In the genomic region with DNA sequence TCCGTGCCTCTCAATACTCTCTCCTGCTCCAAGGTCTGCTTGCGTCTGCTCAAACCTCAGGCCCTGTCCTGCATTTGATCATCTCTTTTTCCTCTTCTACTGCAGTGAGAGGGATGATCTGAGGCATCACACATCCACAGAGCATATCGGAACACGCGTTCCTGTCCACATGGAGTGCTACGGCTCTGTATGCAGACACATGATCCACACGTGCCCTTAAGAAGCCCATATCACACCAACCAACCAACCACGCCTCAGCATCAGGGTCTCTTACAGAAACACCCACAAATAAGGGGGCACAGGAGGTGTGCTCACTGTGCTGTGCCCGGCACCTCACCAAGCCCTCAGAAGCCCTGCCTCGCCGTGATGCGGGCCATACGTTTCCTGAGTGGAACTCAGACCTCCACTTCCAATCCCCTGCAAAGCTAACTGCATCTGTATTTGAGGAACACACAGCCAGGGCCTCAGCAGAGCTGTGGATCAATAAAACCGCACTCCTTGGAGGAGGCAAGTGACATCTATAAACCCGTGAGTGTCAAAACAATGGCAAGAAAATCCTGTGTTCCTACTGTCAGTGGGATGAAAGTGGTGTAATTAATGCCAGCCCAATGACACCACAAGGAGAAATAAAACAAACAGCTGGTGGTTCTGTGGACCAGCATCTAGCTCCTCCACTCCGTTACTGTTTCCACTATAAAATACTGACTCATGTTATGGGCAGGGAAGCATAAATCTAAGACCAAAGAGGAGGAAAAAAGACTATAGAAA, we compare ENCODE assay signal across 17 cellular contexts. TPM values are rescaled to one million over a fixed set of nuclear protein-coding genes. Genes with fewer than 3 reads are reported as not detected.
DNase-seq lines count a peak whose midpoint lies in the region; ATAC-seq, FAIRE-seq and TF ChIP-seq lines count a peak whose summit lies in the region.
"Had no signal": no experiment of that assay in that cellular context is flagged by ENCODE, and none has a peak within 500 bp of the region (broad histone marks: within the 10 kb centered on the region; RNA-seq: fewer than 3 reads in every experiment).

No MANE protein-coding gene starts in this region.

- POLR2A ChIA-PET in HepG2 (lab: Yijun Ruan, JAX) = no interaction called here
- POLR2A ChIA-PET in activated CD4-positive, alpha-beta memory T cell treated with anti-CD3 and anti-CD28 coated beads, Interleukin-2, amount 10 ng/mL, durations not matched to agents 7 days and 5 days (lab: Charles Lee) = no interaction called here

- DNase-seq in HepG2 (ENCODE audit: low spot score) (no peak), right lobe of liver (no peak), T-helper 17 cell (no peak), sigmoid colon (peak; percentile 39), cerebellum (ENCODE audit: low spot score) (no peak)
- no peak for DNase-seq in activated CD4-positive, alpha-beta memory T cell treated with anti-CD3 and anti-CD28 coated beads, Interleukin-2, amount 10 ng/mL, durations not matched to agents 7 days and 5 days
- no peak for DNase-seq in activated CD4-positive, CD25-positive, alpha-beta regulatory T cell (lab: John Stamatoyannopoulos, UW)
- DNase-seq: C1 segment of cervical spinal cord; CD4-positive, alpha-beta T cell; DMS79; GM23248 had no signal

- no peaks in the 10 kb centered on the region for H3K36me3 ChIP-seq in HepG2 (replicated peaks in 1 of 2; ENCODE audit: control insufficient read depth in 1 of 2, insufficient read depth in 2 of 2, low read length in 2 of 2)
- H3K36me3 ChIP-seq in right lobe of liver = no peaks in the 10 kb centered on the region
- no peaks in the 10 kb centered on the region for H3K36me3 ChIP-seq in neural cell (ENCODE audit: insufficient read depth, low read length)
- H3K36me3 ChIP-seq in sigmoid colon = no peaks in the 10 kb centered on the region

- H3K4me1 Mint-ChIP-seq in T-helper 17 cell = no peaks in the 10 kb centered on the region
- H3K4me1 Mint-ChIP-seq in activated CD4-positive, alpha-beta memory T cell treated with anti-CD3 and anti-CD28 coated beads, Interleukin-2, amount 10 ng/mL, durations not matched to agents 7 days and 5 days = no peaks in the 10 kb centered on the region
- H3K4me1 Mint-ChIP-seq: B cell had no signal

- no peak for TF ChIP-seq RAD21 in HepG2 (CRISPR knock-in tag; IDR thresholded peaks at IDR 0.05)
- no peak for TF ChIP-seq RAD21 in neural cell (conservative IDR thresholded peaks at IDR 0.05)

- H3K27me3 ChIP-seq in HepG2 (ENCODE audit: control insufficient read depth in 1 of 2, insufficient read depth in 2 of 2, low read length in 2 of 2) (peaks cover 0 to 3% of the 10 kb centered on the region in 2 experiments; a peak in 3 of 5 replicates), right lobe of liver (no peaks in the 10 kb centered on the region), neural cell (ENCODE audit: insufficient read depth, low read depth, low read length) (no peaks in the 10 kb centered on the region), sigmoid colon (no peaks in the 10 kb centered on the region)

- no peak for TF ChIP-seq POLR2A in HepG2 (IDR thresholded peaks at IDR 0.05; ENCODE audit: insufficient read depth in 1 of 2, low read depth in 2 of 2, low read length in 2 of 2)
- TF ChIP-seq POLR2A in right lobe of liver (IDR thresholded peaks at IDR 0.05) = no peak
- no peak for TF ChIP-seq POLR2A in sigmoid colon (IDR thresholded peaks at IDR 0.05)

- H3K9me3 ChIP-seq in HepG2 (ENCODE audit: low read length) (no peaks in the 10 kb centered on the region), right lobe of liver (no peaks in the 10 kb centered on the region), T-helper 17 cell (ENCODE audit: control insufficient read depth, low read length, poor library complexity, severe bottlenecking) (peaks cover 3% of the 10 kb centered on the region), neural cell (ENCODE audit: low read length) (no peaks in the 10 kb centered on the region), sigmoid colon (no peaks in the 10 kb centered on the region)

- no peaks in the 10 kb centered on the region for H3K9me2 ChIP-seq in neural cell (ENCODE audit: insufficient read depth, low read length)

- H3K27me3 Mint-ChIP-seq in T-helper 17 cell = peaks cover 44% of the 10 kb centered on the region
- H3K27me3 Mint-ChIP-seq in activated CD4-positive, alpha-beta memory T cell treated with anti-CD3 and anti-CD28 coated beads, Interleukin-2, amount 10 ng/mL, durations not matched to agents 7 days and 5 days = peaks cover 17% of the 10 kb centered on the region
- H3K27me3 Mint-ChIP-seq: B cell had no signal

- no peak overlapping the region for H2AFZ ChIP-seq in HepG2 (ENCODE audit: low read length)
- no peak overlapping the region for H2AFZ ChIP-seq in neural cell (ENCODE audit: low read depth, low read length)
- H2AFZ ChIP-seq: GM23248 had no signal

- WGBS in HepG2 (ENCODE audit: low lambda C conversion rate) = 57% methylated on average over 16 of the region's 16 CpGs
- WGBS in right lobe of liver (ENCODE audit: insufficient coverage, low coverage, low lambda C conversion rate, missing lambda C conversion rate) = 77% methylated on average over 16 of the region's 16 CpGs
- 84% methylated on average over 16 of the region's 16 CpGs for WGBS in sigmoid colon, 2 donors

- TF ChIP-seq EP300 in HepG2 (IDR thresholded peaks at IDR 0.05; ENCODE audit: low read depth in 2 of 2, low read length in 2 of 2) (no peak), HepG2 (CRISPR knock-in tag; IDR thresholded peaks at IDR 0.05; ENCODE audit: borderline replicate concordance) (no peak), neural cell (conservative IDR thresholded peaks at IDR 0.05; ENCODE audit: poor library complexity, severe bottlenecking) (peak; percentile 74), sigmoid colon (IDR thresholded peaks at IDR 0.05) (no peak)

- no peak overlapping the region for H3K9ac ChIP-seq in HepG2 (ENCODE audit: insufficient read depth, low read depth, low read length)
- H3K9ac ChIP-seq in neural cell (ENCODE audit: low read length) = no peak overlapping the region
- H3K9ac ChIP-seq: GM23248 had no signal

- TF ChIP-seq CTCF in HepG2 (CRISPR knock-in tag; IDR thresholded peaks at IDR 0.05) (no peak), right lobe of liver (IDR thresholded peaks at IDR 0.05) (no peak), neural cell (IDR thresholded peaks at IDR 0.05; ENCODE audit: poor library complexity, severe bottlenecking) (no peak), sigmoid colon (IDR thresholded peaks at IDR 0.05) (no peak)

- H3K79me2 ChIP-seq in HepG2 (ENCODE audit: insufficient read depth, low read length) (no peaks in the 10 kb centered on the region), neural cell (replicated peaks; ENCODE audit: insufficient read depth, low read length) (no peaks in the 10 kb centered on the region)

- no peaks in the 10 kb centered on the region for H3K36me3 Mint-ChIP-seq in T-helper 17 cell (ENCODE audit: low read depth)
- H3K36me3 Mint-ChIP-seq in activated CD4-positive, alpha-beta memory T cell treated with anti-CD3 and anti-CD28 coated beads, Interleukin-2, amount 10 ng/mL, durations not matched to agents 7 days and 5 days (ENCODE audit: low read depth) = no peaks in the 10 kb centered on the region

- H3K27ac ChIP-seq in HepG2 (ENCODE audit: extremely low read length, insufficient read depth, low read length) = no peak overlapping the region
- H3K27ac ChIP-seq in right lobe of liver = no peak overlapping the region
- no peak overlapping the region for H3K27ac ChIP-seq in neural cell (ENCODE audit: low read length)
- H3K27ac ChIP-seq in sigmoid colon = peak overlapping the region in 1 of 4 donors; percentile 53
- H3K27ac ChIP-seq: GM23248 had no signal

- no peak overlapping the region for H3K4me2 ChIP-seq in HepG2 (ENCODE audit: low read depth, low read length)
- no peak overlapping the region for H3K4me2 ChIP-seq in neural cell (ENCODE audit: low read length)

- H3K4me3 Mint-ChIP-seq in T-helper 17 cell = no peak overlapping the region
- no peak overlapping the region for H3K4me3 Mint-ChIP-seq in activated CD4-positive, alpha-beta memory T cell treated with anti-CD3 and anti-CD28 coated beads, Interleukin-2, amount 10 ng/mL, durations not matched to agents 7 days and 5 days
- H3K4me3 Mint-ChIP-seq: B cell; CD4-positive, alpha-beta T cell had no signal

- in situ Hi-C loops in HepG2 (cut with HindIII; ENCODE audit: extremely low pct_ligation_motif_present, low pct_unique_long_range_greater_than_20kb) = no loop called here

- H4K20me1 ChIP-seq in HepG2 (ENCODE audit: insufficient read depth, low read length) = no peaks in the 10 kb centered on the region
- no peaks in the 10 kb centered on the region for H4K20me1 ChIP-seq in neural cell (ENCODE audit: insufficient read depth)

- H3K9me3 Mint-ChIP-seq in activated CD4-positive, alpha-beta memory T cell treated with anti-CD3 and anti-CD28 coated beads, Interleukin-2, amount 10 ng/mL, durations not matched to agents 7 days and 5 days = no peaks in the 10 kb centered on the region
- H3K9me3 Mint-ChIP-seq: CD4-positive, alpha-beta T cell had no signal

- H3K4me3 ChIP-seq in HepG2 (replicated peaks in 1 of 3; ENCODE audit: insufficient read depth in 1 of 3, low read depth in 2 of 3, low read length in 3 of 3) = no peak overlapping the region
- H3K4me3 ChIP-seq in right lobe of liver = no peak overlapping the region
- peak overlapping the region; percentile 17 for H3K4me3 ChIP-seq in neural cell (ENCODE audit: low read length)
- H3K4me3 ChIP-seq in sigmoid colon = no peak overlapping the region
- H3K4me3 ChIP-seq: GM23248 had no signal

- H3K4me1 ChIP-seq in HepG2 (ENCODE audit: insufficient read depth, low read length) (0 out of 2 replicates have a peak, but pooled peaks cover 12% of the 10 kb centered on the region), right lobe of liver (no peaks in the 10 kb centered on the region), sigmoid colon (no peaks in the 10 kb centered on the region)

- intact Hi-C loops in HepG2 (cut with micrococcal nuclease; ENCODE audit: unreplicated experiment) (no loop called here), right lobe of liver (cut with DNase I) (no loop called here), sigmoid colon (cut with DNase I) (no loop called here)

- BruUV-seq in HepG2 (replicated peaks; lab: Mats Ljungman, UMichigan) = no TSS peak

- peak overlapping the region; percentile 29 for H3K27ac Mint-ChIP-seq in T-helper 17 cell
- H3K27ac Mint-ChIP-seq in activated CD4-positive, alpha-beta memory T cell treated with anti-CD3 and anti-CD28 coated beads, Interleukin-2, amount 10 ng/mL, durations not matched to agents 7 days and 5 days = no peak overlapping the region
- H3K27ac Mint-ChIP-seq: B cell; CD4-positive, alpha-beta T cell had no signal

- no peak for FAIRE-seq in HepG2 (lab: Jason Lieb, UNC)
- FAIRE-seq: A204.1, GM12891, H54 had no signal

- no peaks in the 10 kb centered on the region for H3F3A ChIP-seq in neural cell (ENCODE audit: insufficient read depth, low read length, poor library complexity, severe bottlenecking)

- CTCF ChIA-PET in HepG2 (lab: Yijun Ruan, JAX; ENCODE audit: low intra/inter-chr PET ratio, low total read pairs) = no interaction called here
- CTCF ChIA-PET in activated CD4-positive, alpha-beta memory T cell treated with anti-CD3 and anti-CD28 coated beads, Interleukin-2, amount 10 ng/mL, durations not matched to agents 7 days and 5 days (lab: Charles Lee) = no interaction called here

- ATAC-seq in HepG2 (no peak), right lobe of liver (no peak), T-helper 17 cell (no peak)
- ATAC-seq: HCT116 had no signal

RNA-seq across cellular contexts. Expression of a gene that starts 40.4 kb away (rescaled TPM):
- not detected in 2 replicates for total RNA-seq in HepG2 (2016; rRNA removed; fragmentation: Illumina TruSeq; extraction: Trizol)
- 0.10 TPM in 1 of 2 replicates, not detected in the other for total RNA-seq in HepG2 (2016; cell fraction: cytosol; rRNA removed; fragmentation: Illumina TruSeq; extraction: Trizol; ENCODE audit: low read depth)
- not detected in 2 replicates for total RNA-seq in HepG2 (2016; cell fraction: insoluble cytoplasmic fraction; rRNA removed; fragmentation: Illumina TruSeq; extraction: Trizol)
- total RNA-seq in HepG2 (2016; cell fraction: membrane; rRNA removed; fragmentation: Illumina TruSeq; extraction: Trizol) = 0.07 TPM in 1 of 2 replicates, not detected in the other
- 0.40 TPM in 1 of 2 replicates, not detected in the other for total RNA-seq in HepG2 (2016; cell fraction: nucleus; rRNA removed; fragmentation: Illumina TruSeq; extraction: Trizol)
- 0.09 and 0.11 TPM in 2 replicates for polyA plus RNA-seq in HepG2 (2011; rRNA removed)
- 0.09 and 0.15 TPM in 2 replicates for polyA plus RNA-seq in HepG2 (2011; cell fraction: cytosol; rRNA removed)
- 0.09 and 0.14 TPM in 2 replicates for polyA plus RNA-seq in HepG2 (2011; cell fraction: nucleus; rRNA removed)
- 0.08 and 0.28 TPM in 2 replicates for polyA plus RNA-seq in HepG2 (2012)
- not detected in 2 replicates for polyA plus RNA-seq in HepG2 (2016; cell fraction: cytosol; fragmentation: Illumina TruSeq; extraction: Trizol; ENCODE audit: low read depth)
- polyA plus RNA-seq in HepG2 (2016; cell fraction: insoluble cytoplasmic fraction; fragmentation: Illumina TruSeq; extraction: Trizol; ENCODE audit: low read depth) = not detected in 2 replicates
- polyA plus RNA-seq in HepG2 (2016; cell fraction: membrane; fragmentation: Illumina TruSeq; extraction: Trizol; ENCODE audit: low read depth) = 0.11 TPM in 1 of 2 replicates, not detected in the other
- polyA plus RNA-seq in HepG2 (2016; cell fraction: nucleus; fragmentation: Illumina TruSeq; extraction: Trizol; ENCODE audit: insufficient read depth, low read depth) = not detected in 2 replicates
- 0.44 TPM in 1 of 2 replicates, not detected in the other for polyA minus RNA-seq in HepG2 (2011; rRNA and poly(A)+ RNA removed; ENCODE audit: low replicate concordance)
- not detected in 2 replicates for polyA minus RNA-seq in HepG2 (2011; cell fraction: cytosol; rRNA and poly(A)+ RNA removed)
- 0.25 TPM in 1 of 2 replicates, not detected in the other for polyA minus RNA-seq in HepG2 (2011; cell fraction: nucleus; rRNA and poly(A)+ RNA removed)
- under 1 TPM in 2 of 6 experiments, not detected in 4; 0.12 TPM for total RNA-seq in right lobe of liver
- total RNA-seq in T-helper 17 cell = under 1 TPM in 1 of 2 donors, not detected in 1; 0.32 TPM
- polyA plus RNA-seq in neural cell = 0.71 and 1.2 TPM in 2 replicates
- 1.5 TPM in 2 replicates for polyA minus RNA-seq in neural cell
- total RNA-seq in sigmoid colon = 1 to 10 TPM in 1 of 4 donors, under 1 TPM in 2, not detected in 1; 0.36 to 1.2 (median 0.81) TPM
- polyA plus RNA-seq in sigmoid colon = under 1 TPM in 1 of 3 donors, not detected in 2; 0.25 TPM
- total RNA-seq in activated CD4-positive, alpha-beta memory T cell treated with anti-CD3 and anti-CD28 coated beads, Interleukin-2, amount 10 ng/mL, durations not matched to agents 7 days and 5 days = not detected
- 1.3 TPM for total RNA-seq in cerebellum
- total RNA-seq: CD4-positive, alpha-beta T cell had no signal

RNA-seq across cellular contexts. Expression of a gene that starts 41.0 kb away (rescaled TPM):
- total RNA-seq in HepG2 (2016; rRNA removed; fragmentation: Illumina TruSeq; extraction: Trizol) = 0.13 and 0.15 TPM in 2 replicates
- total RNA-seq in HepG2 (2016; cell fraction: cytosol; rRNA removed; fragmentation: Illumina TruSeq; extraction: Trizol; ENCODE audit: low read depth) = 0.44 and 0.61 TPM in 2 replicates
- 0.18 and 0.22 TPM in 2 replicates for total RNA-seq in HepG2 (2016; cell fraction: insoluble cytoplasmic fraction; rRNA removed; fragmentation: Illumina TruSeq; extraction: Trizol)
- total RNA-seq in HepG2 (2016; cell fraction: membrane; rRNA removed; fragmentation: Illumina TruSeq; extraction: Trizol) = 0.10 and 0.56 TPM in 2 replicates
- total RNA-seq in HepG2 (2016; cell fraction: nucleus; rRNA removed; fragmentation: Illumina TruSeq; extraction: Trizol) = 0.25 and 0.50 TPM in 2 replicates
- 0.38 and 0.64 TPM in 2 replicates for polyA plus RNA-seq in HepG2 (2011; rRNA removed)
- polyA plus RNA-seq in HepG2 (2011; cell fraction: cytosol; rRNA removed) = 0.38 and 0.40 TPM in 2 replicates
- 0.64 and 0.93 TPM in 2 replicates for polyA plus RNA-seq in HepG2 (2011; cell fraction: nucleus; rRNA removed)
- 0.33 and 0.38 TPM in 2 replicates for polyA plus RNA-seq in HepG2 (2012)
- 0.55 and 0.71 TPM in 2 replicates for polyA plus RNA-seq in HepG2 (2016; cell fraction: cytosol; fragmentation: Illumina TruSeq; extraction: Trizol; ENCODE audit: low read depth)
- 0.17 and 0.21 TPM in 2 replicates for polyA plus RNA-seq in HepG2 (2016; cell fraction: insoluble cytoplasmic fraction; fragmentation: Illumina TruSeq; extraction: Trizol; ENCODE audit: low read depth)
- polyA plus RNA-seq in HepG2 (2016; cell fraction: membrane; fragmentation: Illumina TruSeq; extraction: Trizol; ENCODE audit: low read depth) = 0.25 and 0.36 TPM in 2 replicates
- 0.43 and 0.48 TPM in 2 replicates for polyA plus RNA-seq in HepG2 (2016; cell fraction: nucleus; fragmentation: Illumina TruSeq; extraction: Trizol; ENCODE audit: insufficient read depth, low read depth)
- polyA minus RNA-seq in HepG2 (2011; rRNA and poly(A)+ RNA removed; ENCODE audit: low replicate concordance) = 0.30 and 7.2 TPM in 2 replicates
- 0.49 TPM in 1 of 2 replicates, not detected in the other for polyA minus RNA-seq in HepG2 (2011; cell fraction: cytosol; rRNA and poly(A)+ RNA removed)
- 0.25 and 0.26 TPM in 2 replicates for polyA minus RNA-seq in HepG2 (2011; cell fraction: nucleus; rRNA and poly(A)+ RNA removed)
- total RNA-seq in right lobe of liver = 1 to 10 TPM in 5 of 6 experiments, under 1 TPM in 1; 0.86 to 2.0 (median 1.3) TPM
- total RNA-seq in T-helper 17 cell = under 1 TPM; 0.52 to 0.86 TPM
- polyA plus RNA-seq in neural cell = 4.6 and 5.2 TPM in 2 replicates
- polyA minus RNA-seq in neural cell = 3.1 and 4.1 TPM in 2 replicates
- total RNA-seq in sigmoid colon = 10 to 100 TPM in 3 of 4 donors, 1 to 10 TPM in 1; 4.3 to 14.0 (median 11.7) TPM
- 1 to 10 TPM in 2 of 3 donors, under 1 TPM in 1; 0.69 to 2.1 (median 1.2) TPM for polyA plus RNA-seq in sigmoid colon
- 1 to 10 TPM; 3.2 to 3.6 TPM for total RNA-seq in activated CD4-positive, alpha-beta memory T cell treated with anti-CD3 and anti-CD28 coated beads, Interleukin-2, amount 10 ng/mL, durations not matched to agents 7 days and 5 days
- 3.1 TPM for total RNA-seq in cerebellum
